Comparison of ENCODE assay signal across 20 cellular contexts in the genomic region with DNA sequence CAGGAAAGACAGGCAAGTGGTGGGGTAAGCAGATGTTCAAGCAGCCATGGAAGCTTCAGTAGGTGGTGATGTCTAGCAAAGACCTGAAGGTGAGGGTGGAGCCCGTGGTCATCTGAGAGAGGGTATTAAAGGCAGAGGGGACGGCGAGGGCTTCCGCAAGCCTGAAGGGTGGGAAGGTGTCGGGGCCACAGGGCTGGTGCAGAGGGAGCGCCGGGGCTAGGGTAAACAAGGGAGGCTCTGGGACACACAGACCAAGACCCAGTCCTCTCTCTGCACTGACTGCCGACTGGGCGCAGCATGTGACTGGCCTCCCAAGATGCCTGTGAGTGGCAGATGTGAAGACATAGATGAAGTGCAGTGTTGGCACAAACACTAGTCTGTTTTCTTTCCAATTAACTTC.
DNase-seq lines count a peak whose midpoint lies in the region; ATAC-seq and TF ChIP-seq lines count a peak whose summit lies in the region.
"Had no signal": no experiment of that assay in that cellular context is flagged by ENCODE, and none has a peak within 500 bp of the region (broad histone marks: within the 10 kb centered on the region; RNA-seq: fewer than 3 reads in every experiment).

No MANE protein-coding gene starts in this region.

- H3K18ac ChIP-seq in neuronal stem cell (ENCODE audit: low read length): peak overlapping the region; percentile 61

- H3K4me1 ChIP-seq in mammary epithelial cell (ENCODE audit: insufficient read depth, low read length) (no peaks in the 10 kb centered on the region), neuronal stem cell (ENCODE audit: control insufficient read depth in 2 of 2, insufficient read depth in 1 of 2, low read depth in 1 of 2, low read length in 2 of 2) (peaks cover 0 to 3% of the 10 kb centered on the region in 2 donors)

- in situ Hi-C loops in mammary epithelial cell (cut with MboI; ENCODE audit: low sequenced_read_pairs in 2 of 2): loop anchor here (10.0 to 25.0 kb wide), 3 partner anchors 229 to 554 kb away; partner anchors contain the start of gene TNS3 (in 1 of the 2)

- BruUV-seq in MCF 10A (replicated peaks; lab: Mats Ljungman, UMichigan) (no TSS peak), mammary epithelial cell (replicated peaks; lab: Mats Ljungman, UMichigan) (no TSS peak)

- TF ChIP-seq CTCF in MCF 10A (IDR thresholded peaks at IDR 0.05; ENCODE audit: unreplicated experiment) (no peak), mammary epithelial cell (conservative IDR thresholded peaks at IDR 0.05 in 1 of 2, IDR thresholded peaks at IDR 0.05 in 1 of 2; ENCODE audit: extremely low read depth in 1 of 2, insufficient read depth in 1 of 2, low read depth in 1 of 2, low read length in 2 of 2) (no peak)

- H3K27me3 Mint-ChIP-seq in MCF 10A (ENCODE audit: insufficient read depth, unreplicated experiment): no peaks in the 10 kb centered on the region
- peaks cover 2% of the 10 kb centered on the region for H3K27me3 Mint-ChIP-seq in activated CD4-positive, alpha-beta memory T cell treated with anti-CD3 and anti-CD28 coated beads, Interleukin-2, amount 10 ng/mL, durations not matched to agents 7 days and 5 days

- H3K14ac ChIP-seq in neuronal stem cell (ENCODE audit: low read length): no peak overlapping the region

- H2BK5ac ChIP-seq in neuronal stem cell (ENCODE audit: low read length): no peak overlapping the region

- dilution Hi-C loops in mammary epithelial cell (cut with HindIII; ENCODE audit: low sequenced_read_pairs): loop anchor here (5.0 kb wide), 1 partner anchor 99 kb away; no protein-coding TSS in a partner anchor

- peak overlapping the region; percentile 32 for H3K27ac Mint-ChIP-seq in MCF 10A (ENCODE audit: low read depth, unreplicated experiment)
- H3K27ac Mint-ChIP-seq in activated CD4-positive, alpha-beta memory T cell treated with anti-CD3 and anti-CD28 coated beads, Interleukin-2, amount 10 ng/mL, durations not matched to agents 7 days and 5 days: no peak overlapping the region

- CTCF ChIA-PET in MCF 10A (lab: Yijun Ruan, JAX) (interaction anchor here (0.8 to 1.3 kb wide), 4 partner anchors 10 to 364 kb away, joined by 3 to 5 read pairs (median 4); no protein-coding TSS in a partner anchor), mammary epithelial cell (lab: Charles Lee; ENCODE audit: low non-redundant PET) (no interaction called here)
- CTCF ChIA-PET in activated CD4-positive, alpha-beta memory T cell treated with anti-CD3 and anti-CD28 coated beads, Interleukin-2, amount 10 ng/mL, durations not matched to agents 7 days and 5 days (lab: Charles Lee): no interaction called here

- H3K9me3 Mint-ChIP-seq in MCF 10A (ENCODE audit: unreplicated experiment): no peaks in the 10 kb centered on the region
- no peaks in the 10 kb centered on the region for H3K9me3 Mint-ChIP-seq in activated CD4-positive, alpha-beta memory T cell treated with anti-CD3 and anti-CD28 coated beads, Interleukin-2, amount 10 ng/mL, durations not matched to agents 7 days and 5 days

- H4K8ac ChIP-seq in neuronal stem cell (ENCODE audit: low read depth, low read length): no peak overlapping the region

- POLR2A ChIA-PET in MCF 10A (lab: Yijun Ruan, JAX): interaction anchor here (0.8 kb wide), 1 partner anchor 11 kb away, joined by 3 read pairs; no protein-coding TSS in a partner anchor
- POLR2A ChIA-PET in activated CD4-positive, alpha-beta memory T cell treated with anti-CD3 and anti-CD28 coated beads, Interleukin-2, amount 10 ng/mL, durations not matched to agents 7 days and 5 days (lab: Charles Lee): no interaction called here

- H4K91ac ChIP-seq in neuronal stem cell (ENCODE audit: low read depth, low read length, poor library complexity): no peak overlapping the region

- no peaks in the 10 kb centered on the region for H3K79me2 ChIP-seq in mammary epithelial cell (ENCODE audit: insufficient read depth, low read length)

- no peaks in the 10 kb centered on the region for H3K79me1 ChIP-seq in neuronal stem cell (ENCODE audit: low read depth, low read length)

- H3K27ac ChIP-seq in mammary epithelial cell (ENCODE audit: insufficient read depth, low read depth, low read length): no peak overlapping the region
- no peak overlapping the region for H3K27ac ChIP-seq in neuronal stem cell (replicated peaks; ENCODE audit: low read length)
- H3K27ac ChIP-seq: PC-9, SJSA1 had no signal

- H3K36me3 Mint-ChIP-seq in MCF 10A (ENCODE audit: insufficient read depth, unreplicated experiment): no peaks in the 10 kb centered on the region
- no peaks in the 10 kb centered on the region for H3K36me3 Mint-ChIP-seq in activated CD4-positive, alpha-beta memory T cell treated with anti-CD3 and anti-CD28 coated beads, Interleukin-2, amount 10 ng/mL, durations not matched to agents 7 days and 5 days (ENCODE audit: low read depth)

- ATAC-seq in HG03108 (IDR thresholded peaks at IDR 0.05; ENCODE audit: unreplicated experiment): no peak

- H2BK120ac ChIP-seq in neuronal stem cell (ENCODE audit: low read depth, low read length): no peak overlapping the region

- peak overlapping the region; percentile 40 for H2AK5ac ChIP-seq in neuronal stem cell (ENCODE audit: low read depth, low read length)

- 98% methylated on average over 6 of the region's 9 CpGs for WGBS in mammary epithelial cell (ENCODE audit: low coverage, missing lambda C conversion rate)
- no CpG with 5 or more reads among the region's 9 CpGs for WGBS in neuronal stem cell (ENCODE audit: extremely low coverage in 2 of 2, insufficient read length in 2 of 2, insufficient replicate concordance in 1 of 2), 2 donors

- no peak overlapping the region for H3K23ac ChIP-seq in neuronal stem cell (ENCODE audit: low read depth, low read length, poor library complexity)

- no peaks in the 10 kb centered on the region for H4K20me1 ChIP-seq in mammary epithelial cell (ENCODE audit: insufficient read depth, low read length)

- H3K36me3 ChIP-seq in mammary epithelial cell (ENCODE audit: insufficient read depth, low read length) (no peaks in the 10 kb centered on the region), neuronal stem cell (replicated peaks in 1 of 2; ENCODE audit: control insufficient read depth in 2 of 2, insufficient read depth in 2 of 2, low read length in 2 of 2) (no peaks in the 10 kb centered on the region)
- H3K36me3 ChIP-seq: SJSA1 had no signal

- no peak overlapping the region for H3K4me3 Mint-ChIP-seq in MCF 10A (ENCODE audit: unreplicated experiment)
- H3K4me3 Mint-ChIP-seq in activated CD4-positive, alpha-beta memory T cell treated with anti-CD3 and anti-CD28 coated beads, Interleukin-2, amount 10 ng/mL, durations not matched to agents 7 days and 5 days: no peak overlapping the region

- H2AFZ ChIP-seq in mammary epithelial cell (ENCODE audit: low read depth, low read length): no peak overlapping the region
- H2AFZ ChIP-seq in neuronal stem cell (ENCODE audit: low read length): no peak overlapping the region
- H2AFZ ChIP-seq: PC-9 had no signal

- no peak overlapping the region for H3K4ac ChIP-seq in neuronal stem cell (ENCODE audit: low read length)

- DNase-seq in MCF 10A (ENCODE audit: unreplicated experiment) (no peak), mammary epithelial cell (no peak), ecto neural progenitor cell (ENCODE audit: low spot score) (peak; percentile 36), neuronal stem cell (ENCODE audit: low spot score) (no peak), iPS-NIHi7 (ENCODE audit: extremely low spot score) (no peak)
- no peak for DNase-seq in activated CD4-positive, alpha-beta memory T cell treated with anti-CD3 and anti-CD28 coated beads, Interleukin-2, amount 10 ng/mL, durations not matched to agents 7 days and 5 days
- DNase-seq: 8988T, H7, KBM-7, NCI-H1048, NCI-H1417, NCI-H1694 treated with DMSO at 0.1 percent for 48 hours, NCI-H2081, NCI-H2227 treated with DMSO at 0.1 percent for 48 hours, NCI-H526 treated with DMSO at 0.1 percent for 48 hours, PC-9, Right ventricle myocardium superior, RPMI8226 had no signal

- intact Hi-C loops in MCF 10A (cut with micrococcal nuclease) (loop anchor here (5.0 kb wide), 1 partner anchor 149 kb away; no protein-coding TSS in a partner anchor), mammary epithelial cell (cut with micrococcal nuclease) (loop anchor here (5.0 to 10.0 kb wide), 2 partner anchors 91 to 244 kb away; no protein-coding TSS in a partner anchor)

- H3K4me1 Mint-ChIP-seq in MCF 10A (ENCODE audit: insufficient read depth, unreplicated experiment): peaks cover 7% of the 10 kb centered on the region
- H3K4me1 Mint-ChIP-seq in activated CD4-positive, alpha-beta memory T cell treated with anti-CD3 and anti-CD28 coated beads, Interleukin-2, amount 10 ng/mL, durations not matched to agents 7 days and 5 days: no peaks in the 10 kb centered on the region

- H3K27me3 ChIP-seq in mammary epithelial cell (ENCODE audit: insufficient read depth, low read length) (no peaks in the 10 kb centered on the region), neuronal stem cell (ENCODE audit: control insufficient read depth in 3 of 3, insufficient read depth in 3 of 3, low read depth in 1 of 3, low read length in 3 of 3) (no peaks in the 10 kb centered on the region)
- H3K27me3 ChIP-seq: SJSA1 had no signal

- H3K4me3 ChIP-seq in mammary epithelial cell (replicated peaks in 1 of 3; ENCODE audit: insufficient read depth in 1 of 3, low read depth in 2 of 3, low read length in 3 of 3) (no peak overlapping the region), neuronal stem cell (ENCODE audit: low read length in 2 of 2) (no peak overlapping the region)
- H3K4me3 ChIP-seq: PC-9, SJSA1 had no signal

- H2BK12ac ChIP-seq in neuronal stem cell (ENCODE audit: low read length): no peak overlapping the region

- H3K4me2 ChIP-seq in mammary epithelial cell (ENCODE audit: insufficient read depth, low read depth, low read length) (no peak overlapping the region), neuronal stem cell (ENCODE audit: insufficient read depth, low read length, poor library complexity, severe bottlenecking) (no peak overlapping the region)
- H3K4me2 ChIP-seq: PC-9 had no signal

- H3K9ac ChIP-seq in mammary epithelial cell (ENCODE audit: insufficient read depth, low read length) (no peak overlapping the region), neuronal stem cell (ENCODE audit: low read depth, low read length, poor library complexity) (no peak overlapping the region)

- H2BK15ac ChIP-seq in neuronal stem cell (ENCODE audit: low read length): peak overlapping the region; percentile 62

- no peaks in the 10 kb centered on the region for H3K9me3 ChIP-seq in mammary epithelial cell (replicated peaks; ENCODE audit: insufficient read depth, low read length)
- H3K9me3 ChIP-seq in neuronal stem cell (replicated peaks in 1 of 2; ENCODE audit: control insufficient read depth in 2 of 2, insufficient read depth in 1 of 2, low read depth in 1 of 2, low read length in 2 of 2): no peaks in the 10 kb centered on the region
- H3K9me3 ChIP-seq: SJSA1 had no signal
